In the genomic region with DNA sequence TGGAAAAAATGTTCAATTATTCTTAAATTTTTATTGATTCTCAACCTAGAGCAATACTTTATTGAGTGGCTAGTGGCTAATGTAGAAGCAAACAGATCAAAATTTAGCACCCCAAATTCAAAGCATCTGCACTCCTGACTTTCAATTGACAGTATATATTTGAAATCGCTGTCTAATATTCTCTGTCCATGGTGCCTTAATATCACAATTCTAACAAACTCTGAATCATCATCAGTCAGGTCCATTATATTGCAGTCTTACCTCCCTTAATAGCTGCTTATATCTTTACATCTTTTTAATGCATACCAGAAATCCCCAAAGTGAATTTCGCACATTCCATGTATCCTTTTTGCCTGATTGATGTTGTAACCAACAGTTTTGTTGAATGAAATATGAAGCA, we compare ENCODE assay signal across 35 cellular contexts.
"Had no signal": no experiment of that assay in that cellular context is flagged by ENCODE, and none has a peak within 500 bp of the region (broad histone marks: within the 10 kb centered on the region; RNA-seq: fewer than 3 reads in every experiment).

No MANE protein-coding gene starts in this region.

- H3K4me1 ChIP-seq: adrenal gland, colonic mucosa had no signal

- H3K9me3 ChIP-seq: adrenal gland, colonic mucosa had no signal

- H3K4me3 Mint-ChIP-seq: activated B cell treated with CpG ODN at 0.5 μM for 24 hours; activated CD4-positive, alpha-beta memory T cell treated with anti-CD3 and anti-CD28 coated beads for 36 hours; activated CD4-positive, alpha-beta T cell treated with anti-CD3 and anti-CD28 coated beads, Interleukin-2, amount 10 ng/mL, durations not matched to agents 24 days and 14 days; activated naive CD4-positive, alpha-beta T cell treated with anti-CD3 and anti-CD28 coated beads, Interleukin-2, amount 10 ng/mL, durations not matched to agents 7 days and 5 days; activated naive CD8-positive, alpha-beta T cell treated with anti-CD3 and anti-CD28 coated beads, Interleukin-2, amount 10 ng/mL, durations not matched to agents 7 days and 5 days; activated T-cell treated with anti-CD3 and anti-CD28 coated beads, Interleukin-2, amount 50 U/mL, for 4 hours; activated T-cell treated with anti-CD3 and anti-CD28 coated beads, Interleukin-2, amount 50 U/mL, for 72 hours; activated T-helper 1 cell treated with anti-CD3 and anti-CD28 coated beads, Interleukin-12 subunit alpha, Interleukin-12 subunit beta, Interleukin-2, Interleukin-4 antibody, amounts not matched to agents 30 ng/mL and 10 ng/mL and 1 ng/mL, durations not matched to agents 14 hours and 24 hours and 36 hours; brain; central memory CD8-positive, alpha-beta T cell; T-helper 1 cell treated with Interleukin-12 subunit alpha and Interleukin-12 subunit beta and Interleukin-4 antibody, amounts not matched to agents 30 μg/mL and 1 μg/mL, for 36 hours; T-helper 2 cell treated with Interferon-gamma antibody and Interleukin-4, amounts not matched to agents 5 μg/mL and 100 μg/mL, for 36 hours had no signal

- H3K27me3 Mint-ChIP-seq: activated B cell treated with CpG ODN at 0.5 μM for 24 hours; activated CD4-positive, alpha-beta memory T cell treated with anti-CD3 and anti-CD28 coated beads for 36 hours; activated CD4-positive, alpha-beta T cell treated with anti-CD3 and anti-CD28 coated beads, Interleukin-2, amount 10 ng/mL, durations not matched to agents 24 days and 14 days; activated naive CD4-positive, alpha-beta T cell treated with anti-CD3 and anti-CD28 coated beads, Interleukin-2, amount 10 ng/mL, durations not matched to agents 7 days and 5 days; activated naive CD8-positive, alpha-beta T cell treated with anti-CD3 and anti-CD28 coated beads, Interleukin-2, amount 10 ng/mL, durations not matched to agents 7 days and 5 days; activated T-helper 17 cell treated with anti-CD3 and anti-CD28 coated beads, Interleukin-2, amount 50 U/mL, for 72 hours; brain; central memory CD8-positive, alpha-beta T cell had no signal

- H3K27me3 ChIP-seq: adrenal gland, cardiac muscle cell, colonic mucosa had no signal

- H3K4me3 ChIP-seq: adrenal gland, cardiac muscle cell, colonic mucosa had no signal

- H3K4me1 Mint-ChIP-seq: activated B cell treated with CpG ODN at 0.5 μM for 24 hours, brain had no signal

- DNase-seq: activated B cell treated with CpG ODN at 0.5 μM for 24 hours; activated CD4-positive, alpha-beta memory T cell treated with anti-CD3 and anti-CD28 coated beads for 36 hours; activated CD4-positive, alpha-beta T cell treated with anti-CD3 and anti-CD28 coated beads for 4 hours; activated CD4-positive, alpha-beta T cell treated with anti-CD3 and anti-CD28 coated beads, Interleukin-2, amount 10 ng/mL, durations not matched to agents 24 days and 14 days; activated CD4-positive, alpha-beta T cell treated with anti-CD3 and anti-CD28 coated beads, Interleukin-2, amount 50 U/mL, for 1 hour; activated CD4-positive, alpha-beta T cell treated with anti-CD3 and anti-CD28 coated beads, Interleukin-2, amount 50 U/mL, for 4 hours; activated CD4-positive, CD25-positive, alpha-beta regulatory T cell treated with anti-CD3 and anti-CD28 coated beads, Interleukin-2, amount 50 U/mL, for 72 hours; activated CD8-positive, alpha-beta memory T cell treated with anti-CD3 and anti-CD28 coated beads, Interleukin-2, amount 50 U/mL, for 4 hours; activated effector memory CD4-positive, alpha-beta T cell treated with anti-CD3 and anti-CD28 coated beads, Interleukin-2, amount 50 U/mL, for 16 hours; activated gamma-delta T cell treated with Interleukin-2 at 50 U/mL for 16 hours; activated naive CD4-positive, alpha-beta T cell; activated naive CD4-positive, alpha-beta T cell treated with anti-CD3 and anti-CD28 coated beads, Interleukin-2, amount 10 ng/mL, durations not matched to agents 7 days and 5 days; activated naive CD8-positive, alpha-beta T cell treated with anti-CD3 and anti-CD28 coated beads, Interleukin-2, amount 10 ng/mL, durations not matched to agents 7 days and 5 days; activated T-cell treated with anti-CD3 and anti-CD28 coated beads for 4 hours; activated T-cell treated with anti-CD3 and anti-CD28 coated beads, Interleukin-2, amount 50 U/mL, for 1 hour; activated T-cell treated with anti-CD3 and anti-CD28 coated beads, Interleukin-2, amount 50 U/mL, for 4 hours; activated T-cell treated with anti-CD3 and anti-CD28 coated beads, Interleukin-2, amount 50 U/mL, for 72 hours; adrenal gland; amniotic stem cell; aorta; caudate nucleus; cerebellar nuclear complex; colonic mucosa; T-helper 1 cell; T-helper 2 cell; T-helper 9 cell had no signal

- H3K27ac ChIP-seq: adrenal gland, cardiac muscle cell, colonic mucosa, VCaP had no signal

- ATAC-seq: activated naive CD4-positive, alpha-beta T cell treated with anti-CD3 and anti-CD28 coated beads, Interleukin-2, amount 50 U/mL, for 72 hours; activated T-cell treated with anti-CD3 and anti-CD28 coated beads, Interleukin-2, amount 50 U/mL, for 72 hours had no signal

- H3K36me3 ChIP-seq: adrenal gland, cardiac muscle cell, colonic mucosa had no signal

- H3K27ac Mint-ChIP-seq: activated B cell treated with CpG ODN at 0.5 μM for 24 hours; activated CD4-positive, alpha-beta memory T cell treated with anti-CD3 and anti-CD28 coated beads for 36 hours; activated CD4-positive, alpha-beta T cell treated with anti-CD3 and anti-CD28 coated beads, Interleukin-2, amount 10 ng/mL, durations not matched to agents 24 days and 14 days; activated naive CD4-positive, alpha-beta T cell treated with anti-CD3 and anti-CD28 coated beads, Interleukin-2, amount 10 ng/mL, durations not matched to agents 7 days and 5 days; activated naive CD8-positive, alpha-beta T cell treated with anti-CD3 and anti-CD28 coated beads, Interleukin-2, amount 10 ng/mL, durations not matched to agents 7 days and 5 days; activated T-cell treated with anti-CD3 and anti-CD28 coated beads, Interleukin-2, amount 50 U/mL, for 72 hours; activated T-helper 1 cell treated with anti-CD3 and anti-CD28 coated beads, Interleukin-12 subunit alpha, Interleukin-12 subunit beta, Interleukin-2, Interleukin-4 antibody, amounts not matched to agents 30 ng/mL and 10 ng/mL and 1 ng/mL, durations not matched to agents 14 hours and 24 hours and 36 hours; activated T-helper 17 cell treated with anti-CD3 and anti-CD28 coated beads, Interleukin-2, amount 50 U/mL, for 72 hours; brain; T-helper 1 cell treated with Interleukin-12 subunit alpha and Interleukin-12 subunit beta and Interleukin-4 antibody, amounts not matched to agents 30 μg/mL and 1 μg/mL, for 36 hours; T-helper 2 cell treated with Interferon-gamma antibody and Interleukin-4, amounts not matched to agents 5 μg/mL and 100 μg/mL, for 36 hours had no signal

- H3K9me3 Mint-ChIP-seq: activated B cell treated with CpG ODN at 0.5 μM for 24 hours; activated T-helper 1 cell treated with anti-CD3 and anti-CD28 coated beads, Interleukin-12 subunit alpha, Interleukin-12 subunit beta, Interleukin-2, Interleukin-4 antibody, amounts not matched to agents 30 ng/mL and 10 ng/mL and 1 ng/mL, durations not matched to agents 14 hours and 24 hours and 36 hours; activated T-helper 17 cell treated with anti-CD3 and anti-CD28 coated beads, Interleukin-2, amount 50 U/mL, for 72 hours; central memory CD8-positive, alpha-beta T cell had no signal

- H3K36me3 Mint-ChIP-seq: brain had no signal
